Comparison of ENCODE assay signal across 1 cellular context in the genomic region with DNA sequence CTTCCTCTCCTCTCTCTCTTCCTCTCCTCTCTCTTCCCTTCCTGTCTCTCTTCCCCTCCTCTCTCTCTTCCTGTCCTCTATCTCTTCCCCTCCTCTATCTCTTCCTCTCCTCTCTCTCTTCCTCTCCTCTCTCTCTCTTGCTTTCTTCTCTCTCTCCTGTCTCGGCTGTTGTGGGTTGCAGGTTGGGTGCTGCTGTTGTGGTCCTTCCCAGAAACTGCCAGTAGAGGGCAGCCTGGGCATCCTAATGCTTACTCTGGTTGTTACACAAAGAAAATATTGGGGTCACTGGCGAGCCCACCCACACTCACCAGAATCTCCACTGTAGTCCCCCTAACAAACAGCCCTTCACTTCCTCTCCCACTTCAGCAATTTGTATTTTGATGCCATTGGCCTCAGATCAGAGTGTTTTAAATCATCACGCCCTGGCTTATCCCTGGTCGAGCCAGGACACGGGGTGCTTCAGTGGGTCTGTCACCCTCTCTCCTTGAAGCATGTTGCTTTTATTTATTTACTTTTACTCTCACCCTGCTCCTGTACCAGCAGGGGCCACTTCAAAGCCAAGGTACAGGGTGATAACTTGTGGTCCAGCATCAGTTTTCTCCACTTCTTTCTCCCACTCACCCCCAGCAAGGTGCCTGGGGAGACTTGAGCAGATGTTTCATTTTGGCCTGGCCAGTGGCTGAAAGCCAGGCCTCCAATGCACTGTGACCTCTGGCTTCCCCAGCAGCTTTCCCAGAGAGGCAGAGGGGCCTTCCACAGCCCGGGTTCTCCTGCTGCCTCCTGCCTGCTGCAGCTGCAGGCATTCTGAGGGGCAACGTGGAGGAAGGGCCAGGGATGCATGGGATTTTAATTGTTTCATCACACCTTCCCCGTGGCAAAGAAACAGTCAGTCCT.
A peak's percentile ranks its signal among the peaks of the same experiment; 100 is the strongest.
TF ChIP-seq lines count a peak whose summit lies in the region.

No MANE protein-coding gene starts in this region.

TF ChIP-seq in K562, 482 proteins besides CTCF, POLR2A, EP300 and RAD21 (continued from another document):
- TF ChIP-seq, protein P1, sequence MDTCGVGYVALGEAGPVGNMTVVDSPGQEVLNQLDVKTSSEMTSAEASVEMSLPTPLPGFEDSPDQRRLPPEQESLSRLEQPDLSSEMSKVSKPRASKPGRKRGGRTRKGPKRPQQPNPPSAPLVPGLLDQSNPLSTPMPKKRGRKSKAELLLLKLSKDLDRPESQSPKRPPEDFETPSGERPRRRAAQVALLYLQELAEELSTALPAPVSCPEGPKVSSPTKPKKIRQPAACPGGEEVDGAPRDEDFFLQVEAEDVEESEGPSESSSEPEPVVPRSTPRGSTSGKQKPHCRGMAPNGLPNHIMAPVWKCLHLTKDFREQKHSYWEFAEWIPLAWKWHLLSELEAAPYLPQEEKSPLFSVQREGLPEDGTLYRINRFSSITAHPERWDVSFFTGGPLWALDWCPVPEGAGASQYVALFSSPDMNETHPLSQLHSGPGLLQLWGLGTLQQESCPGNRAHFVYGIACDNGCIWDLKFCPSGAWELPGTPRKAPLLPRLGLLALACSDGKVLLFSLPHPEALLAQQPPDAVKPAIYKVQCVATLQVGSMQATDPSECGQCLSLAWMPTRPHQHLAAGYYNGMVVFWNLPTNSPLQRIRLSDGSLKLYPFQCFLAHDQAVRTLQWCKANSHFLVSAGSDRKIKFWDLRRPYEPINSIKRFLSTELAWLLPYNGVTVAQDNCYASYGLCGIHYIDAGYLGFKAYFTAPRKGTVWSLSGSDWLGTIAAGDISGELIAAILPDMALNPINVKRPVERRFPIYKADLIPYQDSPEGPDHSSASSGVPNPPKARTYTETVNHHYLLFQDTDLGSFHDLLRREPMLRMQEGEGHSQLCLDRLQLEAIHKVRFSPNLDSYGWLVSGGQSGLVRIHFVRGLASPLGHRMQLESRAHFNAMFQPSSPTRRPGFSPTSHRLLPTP (IDR thresholded peaks at IDR 0.05; ENCODE audit: borderline replicate concordance, extremely low read depth, insufficient read length): no peak
- TF ChIP-seq, protein P2, sequence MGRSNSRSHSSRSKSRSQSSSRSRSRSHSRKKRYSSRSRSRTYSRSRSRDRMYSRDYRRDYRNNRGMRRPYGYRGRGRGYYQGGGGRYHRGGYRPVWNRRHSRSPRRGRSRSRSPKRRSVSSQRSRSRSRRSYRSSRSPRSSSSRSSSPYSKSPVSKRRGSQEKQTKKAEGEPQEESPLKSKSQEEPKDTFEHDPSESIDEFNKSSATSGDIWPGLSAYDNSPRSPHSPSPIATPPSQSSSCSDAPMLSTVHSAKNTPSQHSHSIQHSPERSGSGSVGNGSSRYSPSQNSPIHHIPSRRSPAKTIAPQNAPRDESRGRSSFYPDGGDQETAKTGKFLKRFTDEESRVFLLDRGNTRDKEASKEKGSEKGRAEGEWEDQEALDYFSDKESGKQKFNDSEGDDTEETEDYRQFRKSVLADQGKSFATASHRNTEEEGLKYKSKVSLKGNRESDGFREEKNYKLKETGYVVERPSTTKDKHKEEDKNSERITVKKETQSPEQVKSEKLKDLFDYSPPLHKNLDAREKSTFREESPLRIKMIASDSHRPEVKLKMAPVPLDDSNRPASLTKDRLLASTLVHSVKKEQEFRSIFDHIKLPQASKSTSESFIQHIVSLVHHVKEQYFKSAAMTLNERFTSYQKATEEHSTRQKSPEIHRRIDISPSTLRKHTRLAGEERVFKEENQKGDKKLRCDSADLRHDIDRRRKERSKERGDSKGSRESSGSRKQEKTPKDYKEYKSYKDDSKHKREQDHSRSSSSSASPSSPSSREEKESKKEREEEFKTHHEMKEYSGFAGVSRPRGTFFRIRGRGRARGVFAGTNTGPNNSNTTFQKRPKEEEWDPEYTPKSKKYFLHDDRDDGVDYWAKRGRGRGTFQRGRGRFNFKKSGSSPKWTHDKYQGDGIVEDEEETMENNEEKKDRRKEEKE (IDR thresholded peaks at IDR 0.05; ENCODE audit: borderline replicate concordance in 1 of 2, control insufficient read depth in 1 of 2, low read depth in 2 of 2, low read length in 1 of 2): peak in 1 of 2 experiments; percentile 74; a peak in 2 of 4 replicates
